ENCODE assay signal across 6 cellular contexts in genomic region chr11:111878385-111878765, GRCh38. TPM values are rescaled to one million over a fixed set of nuclear protein-coding genes. Genes with fewer than 3 reads are reported as not detected.
DNase-seq lines count a peak whose midpoint lies in the region; ATAC-seq and TF ChIP-seq lines count a peak whose summit lies in the region.

No MANE protein-coding gene starts in this region.

- H3K79me2 ChIP-seq in PC-3 (ENCODE audit: low read length) = no peaks in the 10 kb centered on the region

- CTCF ChIA-PET in activated naive CD4-positive, alpha-beta T cell treated with anti-CD3 and anti-CD28 coated beads for 36 hours (lab: Charles Lee) = interaction anchor here (0.6 to 2.8 kb wide), 5 partner anchors 15 to 104 kb away, joined by 3 to 12 read pairs (median 5); no protein-coding TSS in a partner anchor
- CTCF ChIA-PET in PC-3 (lab: Charles Lee) = interaction anchor here (0.6 to 1.1 kb wide), 3 partner anchors 53 to 199 kb away, joined by 3 to 7 read pairs (median 4); no protein-coding TSS in a partner anchor

- TF ChIP-seq CTCF in PC-3 (conservative IDR thresholded peaks at IDR 0.05; ENCODE audit: low read depth, low read length) (no peak; the same call in 1 of the 2 replicates), left ventricle myocardium inferior (IDR thresholded peaks at IDR 0.05; ENCODE audit: borderline replicate concordance) (no peak), upper lobe of left lung (IDR thresholded peaks at IDR 0.05) (no peak)

- 0 to 1% methylated on average over 10 of the region's 10 CpGs for WGBS in upper lobe of left lung, 2 donors

- intact Hi-C loops in activated naive CD4-positive, alpha-beta T cell treated with anti-CD3 and anti-CD28 coated beads for 36 hours (cut with micrococcal nuclease) = loop anchor here (2.0 to 10.0 kb wide), 2 partner anchors 60 to 1436 kb away; partner anchors contain the start of gene TTC12
- intact Hi-C loops in PC-3 (cut with micrococcal nuclease) (loop anchor here (1.0 to 5.0 kb wide), 4 partner anchors 104 to 278 kb away; partner anchors contain the start of genes NKAPD1, PIH1D2, SDHD and TIMM8B), left ventricle myocardium inferior (cut with micrococcal nuclease) (no loop called here)

- peak overlapping the region; percentile 83 for H3K9ac ChIP-seq in PC-3 (ENCODE audit: low read length)

- DNase-seq in activated naive CD4-positive, alpha-beta T cell treated with anti-CD3 and anti-CD28 coated beads for 36 hours = no peak
- DNase-seq in activated naive CD4-positive, alpha-beta T cell treated with Interleukin-2 at 50 U/mL for 16 hours = no peak
- DNase-seq in PC-3 = peak; percentile 45
- no peak for DNase-seq in left ventricle myocardium inferior
- no peak for DNase-seq in upper lobe of left lung
- DNase-seq in middle frontal gyrus (ENCODE audit: extremely low spot score, low spot score) = no peak

- no peaks in the 10 kb centered on the region for H3K9me3 Mint-ChIP-seq in activated naive CD4-positive, alpha-beta T cell treated with anti-CD3 and anti-CD28 coated beads for 36 hours

- H3K36me3 ChIP-seq in PC-3 (ENCODE audit: low read depth, low read length) = no peaks in the 10 kb centered on the region
- peaks cover 10% of the 10 kb centered on the region for H3K36me3 ChIP-seq in left ventricle myocardium inferior
- peaks cover 0 to 8% (median 2%) of the 10 kb centered on the region in 4 donors for H3K36me3 ChIP-seq in upper lobe of left lung

- H3F3A ChIP-seq in PC-3 (ENCODE audit: low read length, unreplicated experiment) = no peaks in the 10 kb centered on the region

- H3K9me3 ChIP-seq in PC-3 (ENCODE audit: low read length) (no peaks in the 10 kb centered on the region), left ventricle myocardium inferior (replicated peaks) (no peaks in the 10 kb centered on the region), upper lobe of left lung (no peaks in the 10 kb centered on the region)

- no peaks in the 10 kb centered on the region for H4K20me1 ChIP-seq in PC-3 (ENCODE audit: low read length)

- peaks cover 13% of the 10 kb centered on the region for H3K36me3 Mint-ChIP-seq in activated naive CD4-positive, alpha-beta T cell treated with anti-CD3 and anti-CD28 coated beads for 36 hours (ENCODE audit: low read depth)

- H3K4me3 ChIP-seq in PC-3 (ENCODE audit: low read length) = peak overlapping the region; percentile 80
- peak overlapping the region; percentile 76 for H3K4me3 ChIP-seq in left ventricle myocardium inferior
- peak overlapping the region; percentile 50 to 62 (median 58) for H3K4me3 ChIP-seq in upper lobe of left lung

- ATAC-seq in PC-3 (peak; percentile 25), upper lobe of left lung (ENCODE audit: low FRiP score in 2 of 2) (no peak)

- peaks cover 9% of the 10 kb centered on the region for H3K4me1 ChIP-seq in PC-3 (ENCODE audit: insufficient read depth, low read length)
- H3K4me1 ChIP-seq in left ventricle myocardium inferior = peaks cover 20% of the 10 kb centered on the region
- H3K4me1 ChIP-seq in upper lobe of left lung = peaks cover 6 to 20% (median 13%) of the 10 kb centered on the region in 4 donors

- POLR2A ChIA-PET in PC-3 (lab: Charles Lee; ENCODE audit: unreplicated experiment) = interaction anchor here (1.0 kb wide), 1 partner anchor 48 kb away, joined by 4 read pairs; no protein-coding TSS in a partner anchor

- H3K27me3 ChIP-seq in PC-3 (ENCODE audit: low read length) (no peaks in the 10 kb centered on the region), left ventricle myocardium inferior (ENCODE audit: low read depth) (no peaks in the 10 kb centered on the region), upper lobe of left lung (no peaks in the 10 kb centered on the region)

- no peak for TF ChIP-seq POLR2A in upper lobe of left lung (IDR thresholded peaks at IDR 0.05)

- H3K4me2 ChIP-seq in PC-3 (ENCODE audit: low read length) = peak overlapping the region; percentile 92

- H2AFZ ChIP-seq in PC-3 (ENCODE audit: low read length) = peak overlapping the region; percentile 96

- BruUV-seq in PC-3 (replicated peaks; lab: Mats Ljungman, UMichigan) = TSS peak; percentile 75

- peak overlapping the region; percentile 98 for H3K4me3 Mint-ChIP-seq in activated naive CD4-positive, alpha-beta T cell treated with anti-CD3 and anti-CD28 coated beads for 36 hours

- peak overlapping the region; percentile 97 for H3K27ac Mint-ChIP-seq in activated naive CD4-positive, alpha-beta T cell treated with anti-CD3 and anti-CD28 coated beads for 36 hours

- H3K27me3 Mint-ChIP-seq in activated naive CD4-positive, alpha-beta T cell treated with anti-CD3 and anti-CD28 coated beads for 36 hours (ENCODE audit: low read depth) = no peaks in the 10 kb centered on the region

- no peaks in the 10 kb centered on the region for H3K9me2 ChIP-seq in PC-3 (replicated peaks; ENCODE audit: low read length)

- peak overlapping the region; percentile 79 for H3K27ac ChIP-seq in PC-3 (ENCODE audit: low read length)
- peak overlapping the region; percentile 96 for H3K27ac ChIP-seq in left ventricle myocardium inferior (replicated peaks)
- H3K27ac ChIP-seq in upper lobe of left lung = peak overlapping the region; percentile 89 to 96 (median 92)

- H3K4me1 Mint-ChIP-seq in activated naive CD4-positive, alpha-beta T cell treated with anti-CD3 and anti-CD28 coated beads for 36 hours (ENCODE audit: low read depth) = peaks cover 39% of the 10 kb centered on the region

- TF ChIP-seq EP300 in upper lobe of left lung (IDR thresholded peaks at IDR 0.05) = no peak

RNA-seq across cellular contexts. Expression of gene FDXACB1, which starts 0.6 kb away (rescaled TPM):
- total RNA-seq in activated naive CD4-positive, alpha-beta T cell treated with anti-CD3 and anti-CD28 coated beads for 36 hours = 1 to 10 TPM; 3.4 to 3.8 TPM
- total RNA-seq in PC-3 (2014; rRNA removed) (2.5 and 3.0 TPM in 2 replicates), left ventricle myocardium inferior (0.93 TPM), upper lobe of left lung (1 to 10 TPM in 5 of 6 donors, under 1 TPM in 1; 0.44 to 5.2 (median 2.6) TPM)

RNA-seq across cellular contexts. Expression of gene CFAP68, which starts 1.0 kb away (rescaled TPM):
- total RNA-seq in activated naive CD4-positive, alpha-beta T cell treated with anti-CD3 and anti-CD28 coated beads for 36 hours = 10 to 100 TPM; 31.5 to 33.2 TPM
- 26.0 and 27.4 TPM in 2 replicates for total RNA-seq in PC-3 (2014; rRNA removed)
- 26.0 TPM for total RNA-seq in left ventricle myocardium inferior
- total RNA-seq in upper lobe of left lung = 10 to 100 TPM in 5 of 6 donors, 1 to 10 TPM in 1; 2.1 to 29.4 (median 19.5) TPM

RNA-seq across cellular contexts. Expression of gene ALG9, which starts 7.0 kb away (rescaled TPM):
- 10 to 100 TPM; 21.3 to 21.9 TPM for total RNA-seq in activated naive CD4-positive, alpha-beta T cell treated with anti-CD3 and anti-CD28 coated beads for 36 hours
- 29.4 and 34.3 TPM in 2 replicates for total RNA-seq in PC-3 (2014; rRNA removed)
- 14.4 TPM for total RNA-seq in left ventricle myocardium inferior
- total RNA-seq in upper lobe of left lung = 10 to 100 TPM; 15.7 to 34.8 (median 20.9) TPM

RNA-seq across cellular contexts. Expression of gene CRYAB, which starts 33.2 kb away (rescaled TPM):
- total RNA-seq in activated naive CD4-positive, alpha-beta T cell treated with anti-CD3 and anti-CD28 coated beads for 36 hours = not detected
- not detected in 2 replicates for total RNA-seq in PC-3 (2014; rRNA removed)
- 6,704 TPM for total RNA-seq in left ventricle myocardium inferior
- total RNA-seq in upper lobe of left lung = 10 to 100 TPM; 21.0 to 79.7 (median 30.2) TPM

RNA-seq across cellular contexts. Expression of gene HSPB2, which starts 34.2 kb away (rescaled TPM):
- total RNA-seq in activated naive CD4-positive, alpha-beta T cell treated with anti-CD3 and anti-CD28 coated beads for 36 hours = not detected
- total RNA-seq in PC-3 (2014; rRNA removed) (not detected in 2 replicates), left ventricle myocardium inferior (36.5 TPM), upper lobe of left lung (1 to 10 TPM in 3 of 6 donors, under 1 TPM in 1, not detected in 2; 0.61 to 6.5 (median 1.9) TPM)
